In the genomic region with DNA sequence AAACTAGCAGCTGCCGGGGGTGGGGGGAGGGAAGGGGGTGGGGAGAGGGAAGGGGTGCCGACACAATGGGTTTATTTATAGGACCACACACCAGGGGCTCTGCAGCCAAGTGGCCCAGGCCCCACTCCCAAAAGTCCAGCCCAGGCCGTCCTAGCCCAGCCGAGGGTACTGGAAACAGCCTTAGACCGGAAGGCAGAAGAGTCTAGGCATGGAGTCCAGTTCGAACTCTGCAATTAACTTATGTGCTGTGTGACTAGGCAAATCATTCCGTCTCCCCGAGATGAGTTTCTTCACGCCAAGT, we compare ENCODE assay signal across 3 cellular contexts.
TF ChIP-seq lines count a peak whose summit lies in the region.

No MANE protein-coding gene starts in this region.

TF ChIP-seq in GM23338, 12 proteins besides CTCF, POLR2A, EP300 and RAD21:
- TF ChIP-seq POLR2AphosphoS5 (IDR thresholded peaks at IDR 0.05; ENCODE audit: low read depth), result no peak

TF ChIP-seq in SK-N-SH, 30 proteins besides CTCF, POLR2A, EP300 and RAD21:
- TF ChIP-seq, protein P1, sequence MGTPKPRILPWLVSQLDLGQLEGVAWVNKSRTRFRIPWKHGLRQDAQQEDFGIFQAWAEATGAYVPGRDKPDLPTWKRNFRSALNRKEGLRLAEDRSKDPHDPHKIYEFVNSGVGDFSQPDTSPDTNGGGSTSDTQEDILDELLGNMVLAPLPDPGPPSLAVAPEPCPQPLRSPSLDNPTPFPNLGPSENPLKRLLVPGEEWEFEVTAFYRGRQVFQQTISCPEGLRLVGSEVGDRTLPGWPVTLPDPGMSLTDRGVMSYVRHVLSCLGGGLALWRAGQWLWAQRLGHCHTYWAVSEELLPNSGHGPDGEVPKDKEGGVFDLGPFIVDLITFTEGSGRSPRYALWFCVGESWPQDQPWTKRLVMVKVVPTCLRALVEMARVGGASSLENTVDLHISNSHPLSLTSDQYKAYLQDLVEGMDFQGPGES (IDR thresholded peaks at IDR 0.05; ENCODE audit: low read depth, low read length), result no peak
- no peak for TF ChIP-seq POLR2AphosphoS5 (IDR thresholded peaks at IDR 0.05; ENCODE audit: low read depth, low read length)
- no peak for TF ChIP-seq PBX3 (IDR thresholded peaks at IDR 0.05)
- no peak for TF ChIP-seq NFIC (IDR thresholded peaks at IDR 0.05; ENCODE audit: borderline replicate concordance)
- no peak for TF ChIP-seq GABPA (IDR thresholded peaks at IDR 0.05; ENCODE audit: low read depth)
- no peak for TF ChIP-seq EZH2phosphoT487 (IDR thresholded peaks at IDR 0.05; ENCODE audit: borderline replicate concordance, low read depth)
- TF ChIP-seq FOSL2 (IDR thresholded peaks at IDR 0.05; ENCODE audit: borderline replicate concordance, low read depth), result no peak
- TF ChIP-seq MXI1 (IDR thresholded peaks at IDR 0.05; ENCODE audit: low read depth, low read length), result no peak
- no peak for TF ChIP-seq CHD2 (IDR thresholded peaks at IDR 0.05; ENCODE audit: low read length, partially characterized antibody)
- TF ChIP-seq USF2 (IDR thresholded peaks at IDR 0.05; ENCODE audit: borderline replicate concordance, low read depth, low read length), result no peak
- TF ChIP-seq TAF1 (IDR thresholded peaks at IDR 0.05; ENCODE audit: borderline replicate concordance, low read depth, low read length), result no peak
- no peak for TF ChIP-seq SMC3 (IDR thresholded peaks at IDR 0.05; ENCODE audit: low read depth, low read length)
- TF ChIP-seq, protein P2, sequence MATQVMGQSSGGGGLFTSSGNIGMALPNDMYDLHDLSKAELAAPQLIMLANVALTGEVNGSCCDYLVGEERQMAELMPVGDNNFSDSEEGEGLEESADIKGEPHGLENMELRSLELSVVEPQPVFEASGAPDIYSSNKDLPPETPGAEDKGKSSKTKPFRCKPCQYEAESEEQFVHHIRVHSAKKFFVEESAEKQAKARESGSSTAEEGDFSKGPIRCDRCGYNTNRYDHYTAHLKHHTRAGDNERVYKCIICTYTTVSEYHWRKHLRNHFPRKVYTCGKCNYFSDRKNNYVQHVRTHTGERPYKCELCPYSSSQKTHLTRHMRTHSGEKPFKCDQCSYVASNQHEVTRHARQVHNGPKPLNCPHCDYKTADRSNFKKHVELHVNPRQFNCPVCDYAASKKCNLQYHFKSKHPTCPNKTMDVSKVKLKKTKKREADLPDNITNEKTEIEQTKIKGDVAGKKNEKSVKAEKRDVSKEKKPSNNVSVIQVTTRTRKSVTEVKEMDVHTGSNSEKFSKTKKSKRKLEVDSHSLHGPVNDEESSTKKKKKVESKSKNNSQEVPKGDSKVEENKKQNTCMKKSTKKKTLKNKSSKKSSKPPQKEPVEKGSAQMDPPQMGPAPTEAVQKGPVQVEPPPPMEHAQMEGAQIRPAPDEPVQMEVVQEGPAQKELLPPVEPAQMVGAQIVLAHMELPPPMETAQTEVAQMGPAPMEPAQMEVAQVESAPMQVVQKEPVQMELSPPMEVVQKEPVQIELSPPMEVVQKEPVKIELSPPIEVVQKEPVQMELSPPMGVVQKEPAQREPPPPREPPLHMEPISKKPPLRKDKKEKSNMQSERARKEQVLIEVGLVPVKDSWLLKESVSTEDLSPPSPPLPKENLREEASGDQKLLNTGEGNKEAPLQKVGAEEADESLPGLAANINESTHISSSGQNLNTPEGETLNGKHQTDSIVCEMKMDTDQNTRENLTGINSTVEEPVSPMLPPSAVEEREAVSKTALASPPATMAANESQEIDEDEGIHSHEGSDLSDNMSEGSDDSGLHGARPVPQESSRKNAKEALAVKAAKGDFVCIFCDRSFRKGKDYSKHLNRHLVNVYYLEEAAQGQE (IDR thresholded peaks at IDR 0.05; ENCODE audit: low read depth, low read length), result no peak
- TF ChIP-seq TEAD4 (IDR thresholded peaks at IDR 0.05; ENCODE audit: borderline replicate concordance, insufficient read depth), result no peak
- no peak for TF ChIP-seq RCOR1 (IDR thresholded peaks at IDR 0.05; ENCODE audit: low read length)
- no peak for TF ChIP-seq FOXM1 (IDR thresholded peaks at IDR 0.05; ENCODE audit: low read depth)
- no peak for TF ChIP-seq FOXJ3 (CRISPR knock-in tag; IDR thresholded peaks at IDR 0.05)
- TF ChIP-seq SIN3A (IDR thresholded peaks at IDR 0.05; ENCODE audit: borderline replicate concordance, low read depth, low read length), result no peak
- no peak for TF ChIP-seq USF1 (IDR thresholded peaks at IDR 0.05; ENCODE audit: borderline replicate concordance, low read depth)
- no peak for TF ChIP-seq MEF2A (IDR thresholded peaks at IDR 0.05; ENCODE audit: borderline replicate concordance, low read depth)

TF ChIP-seq in HEK293T, 16 proteins besides CTCF, POLR2A, EP300 and RAD21:
- TF ChIP-seq TARDBP (IDR thresholded peaks at IDR 0.05) (no peak), BHLHE40 (IDR thresholded peaks at IDR 0.05; ENCODE audit: borderline replicate concordance) (no peak), LEF1 (IDR thresholded peaks at IDR 0.05; ENCODE audit: borderline replicate concordance) (no peak), SUZ12 (IDR thresholded peaks at IDR 0.05) (no peak), NFRKB (IDR thresholded peaks at IDR 0.05) (no peak), FOXA1 (IDR thresholded peaks at IDR 0.05) (no peak), FOXK2 (IDR thresholded peaks at IDR 0.05) (no peak), ARNT (IDR thresholded peaks at IDR 0.05) (no peak)
